ENCODE assay signal across 7 cellular contexts in genomic region chr5:10251409-10251808, GRCh38. TPM values are rescaled to one million over a fixed set of nuclear protein-coding genes. Genes with fewer than 3 reads are reported as not detected.
A peak's percentile ranks its signal among the peaks of the same experiment; 100 is the strongest.
DNase-seq lines count a peak whose midpoint lies in the region; TF ChIP-seq lines count a peak whose summit lies in the region.

No MANE protein-coding gene starts in this region.

- DNase-seq in HFFc6 (no peak), SK-N-MC (ENCODE audit: low read depth, low spot score) (no peak), foreskin fibroblast (no peak), spleen (no peak), SHP77 treated with DMSO at 0.1 percent for 48 hours (lab: John Stamatoyannopoulos, UW) (no peak), NCI-H2029 treated with DMSO at 0.1 percent for 48 hours (lab: John Stamatoyannopoulos, UW) (no peak), DMS79 treated with DMSO at 0.1 percent for 48 hours (lab: John Stamatoyannopoulos, UW) (no peak)

- peak overlapping the region; percentile 97 for H3K9ac ChIP-seq in SK-N-MC (ENCODE audit: insufficient read length)

- WGBS in spleen, 5 donors, result 23 to 40% (median 29%) methylated on average over 7 of the region's 7 CpGs

- peak overlapping the region; percentile 100; the same call in 1 of the 2 replicates for H3K27ac Mint-ChIP-seq in HFFc6

- no peak for TF ChIP-seq POLR2A in spleen (IDR thresholded peaks at IDR 0.05)

- H3K4me3 ChIP-seq in SK-N-MC (peak overlapping the region; percentile 95), foreskin fibroblast (ENCODE audit: low read depth in 1 of 2, low read length in 2 of 2) (peak overlapping the region; percentile 84 to 85), spleen (peak overlapping the region; percentile 82 to 99 (median 97))

- H3K36me3 ChIP-seq in SK-N-MC (ENCODE audit: insufficient read depth, low read length), result peaks cover 60% of the 10 kb centered on the region
- peaks cover 0 to 46% (median 17%) of the 10 kb centered on the region in 6 donors for H3K36me3 ChIP-seq in spleen

- no peaks in the 10 kb centered on the region for H3K9me3 ChIP-seq in SK-N-MC (ENCODE audit: low read depth, low read length)
- no peaks in the 10 kb centered on the region for H3K9me3 ChIP-seq in spleen

- H3K4me1 Mint-ChIP-seq in HFFc6 (ENCODE audit: low read depth), result peaks cover 52% of the 10 kb centered on the region

- intact Hi-C loops in spleen (cut with DNase I; ENCODE audit: low total_unique reads), result no loop called here

- peaks cover 35% of the 10 kb centered on the region for H3K36me3 Mint-ChIP-seq in HFFc6 (ENCODE audit: low read depth)

- peaks cover 12 to 62% (median 45%) of the 10 kb centered on the region in 6 donors for H3K4me1 ChIP-seq in spleen

- peak overlapping the region; percentile 95 for H3K4me3 Mint-ChIP-seq in HFFc6

- no peaks in the 10 kb centered on the region for H3K27me3 ChIP-seq in spleen (replicated peaks in 1 of 7)

- no peaks in the 10 kb centered on the region; the same call in none of the 2 replicates for H3K27me3 Mint-ChIP-seq in HFFc6 (ENCODE audit: insufficient read depth)

- TF ChIP-seq CTCF in HFFc6 (IDR thresholded peaks at IDR 0.05) (no peak), foreskin fibroblast (IDR thresholded peaks at IDR 0.05; ENCODE audit: low read depth, low read length) (no peak), spleen (IDR thresholded peaks at IDR 0.05 in 8 of 11, conservative IDR thresholded peaks at IDR 0.05 in 3 of 11) (no peak)

- H3K27ac ChIP-seq in SK-N-MC (peak overlapping the region; percentile 100), spleen (peak overlapping the region in 3 of 8 donors; percentile 94 to 96 (median 95))

- no peaks in the 10 kb centered on the region for H3K9me3 Mint-ChIP-seq in HFFc6

RNA-seq across cellular contexts. Expression of gene CCT5, which starts 1.3 kb away (rescaled TPM):
- total RNA-seq in HFFc6 (2021; fragmentation: NEBNext Ultra II Directional; extraction: Animal tissue kit (Norgen Biotek cat#: 25700)), result 100 to 1,000 TPM; 274 to 362 (median 330) TPM
- 100 to 1,000 TPM in 6 of 7 donors, 10 to 100 TPM in 1; 87.8 to 150 (median 114) TPM for total RNA-seq in spleen
- polyA plus RNA-seq in spleen, result 100 to 1,000 TPM in 2 of 3 donors, 10 to 100 TPM in 1; 76.9 to 128 (median 115) TPM

RNA-seq across cellular contexts. Expression of gene ATPSCKMT, which starts 1.7 kb away (rescaled TPM):
- total RNA-seq in HFFc6 (2021; fragmentation: NEBNext Ultra II Directional; extraction: Animal tissue kit (Norgen Biotek cat#: 25700)), result 10 to 100 TPM; 16.3 to 26.2 (median 18.8) TPM
- total RNA-seq in spleen, result 10 to 100 TPM in 6 of 7 donors, 1 to 10 TPM in 1; 7.7 to 31.1 (median 16.5) TPM
- 1 to 10 TPM; 5.2 to 7.9 (median 7.4) TPM for polyA plus RNA-seq in spleen

RNA-seq across cellular contexts. Expression of gene CMBL, which starts 56.3 kb away (rescaled TPM):
- 10 to 100 TPM; 30.2 to 39.0 (median 38.0) TPM for total RNA-seq in HFFc6 (2021; fragmentation: NEBNext Ultra II Directional; extraction: Animal tissue kit (Norgen Biotek cat#: 25700))
- total RNA-seq in spleen, result 10 to 100 TPM in 1 of 7 donors, 1 to 10 TPM in 6; 3.1 to 11.2 (median 4.8) TPM
- polyA plus RNA-seq in spleen, result 1 to 10 TPM; 1.3 to 4.7 (median 2.5) TPM
